1 cellular context compared by ENCODE assay signal in the genomic region with DNA sequence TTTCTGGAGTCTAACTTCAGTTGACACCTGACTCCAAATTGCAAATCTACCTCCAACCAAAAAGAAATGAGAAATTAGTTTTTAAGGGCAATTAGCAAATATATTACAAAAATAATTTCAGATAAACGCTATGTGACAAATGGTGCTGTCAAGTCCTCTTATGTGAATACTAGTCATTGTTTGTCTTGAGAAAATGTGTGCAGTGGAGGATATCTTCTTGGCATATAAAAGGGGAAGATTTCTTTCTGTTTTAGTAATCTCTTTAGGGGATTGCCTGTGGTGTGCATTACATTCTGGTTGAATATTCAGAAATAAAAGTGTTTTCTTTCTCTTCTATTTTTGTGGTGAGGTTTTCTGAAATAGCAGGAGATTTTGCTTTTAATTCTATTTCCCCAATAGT.
TF ChIP-seq lines count a peak whose summit lies in the region.

No MANE protein-coding gene starts in this region.

TF ChIP-seq in GM12878, 131 proteins besides CTCF, POLR2A, EP300 and RAD21 (continued from another document):
- TF ChIP-seq, protein P1, sequence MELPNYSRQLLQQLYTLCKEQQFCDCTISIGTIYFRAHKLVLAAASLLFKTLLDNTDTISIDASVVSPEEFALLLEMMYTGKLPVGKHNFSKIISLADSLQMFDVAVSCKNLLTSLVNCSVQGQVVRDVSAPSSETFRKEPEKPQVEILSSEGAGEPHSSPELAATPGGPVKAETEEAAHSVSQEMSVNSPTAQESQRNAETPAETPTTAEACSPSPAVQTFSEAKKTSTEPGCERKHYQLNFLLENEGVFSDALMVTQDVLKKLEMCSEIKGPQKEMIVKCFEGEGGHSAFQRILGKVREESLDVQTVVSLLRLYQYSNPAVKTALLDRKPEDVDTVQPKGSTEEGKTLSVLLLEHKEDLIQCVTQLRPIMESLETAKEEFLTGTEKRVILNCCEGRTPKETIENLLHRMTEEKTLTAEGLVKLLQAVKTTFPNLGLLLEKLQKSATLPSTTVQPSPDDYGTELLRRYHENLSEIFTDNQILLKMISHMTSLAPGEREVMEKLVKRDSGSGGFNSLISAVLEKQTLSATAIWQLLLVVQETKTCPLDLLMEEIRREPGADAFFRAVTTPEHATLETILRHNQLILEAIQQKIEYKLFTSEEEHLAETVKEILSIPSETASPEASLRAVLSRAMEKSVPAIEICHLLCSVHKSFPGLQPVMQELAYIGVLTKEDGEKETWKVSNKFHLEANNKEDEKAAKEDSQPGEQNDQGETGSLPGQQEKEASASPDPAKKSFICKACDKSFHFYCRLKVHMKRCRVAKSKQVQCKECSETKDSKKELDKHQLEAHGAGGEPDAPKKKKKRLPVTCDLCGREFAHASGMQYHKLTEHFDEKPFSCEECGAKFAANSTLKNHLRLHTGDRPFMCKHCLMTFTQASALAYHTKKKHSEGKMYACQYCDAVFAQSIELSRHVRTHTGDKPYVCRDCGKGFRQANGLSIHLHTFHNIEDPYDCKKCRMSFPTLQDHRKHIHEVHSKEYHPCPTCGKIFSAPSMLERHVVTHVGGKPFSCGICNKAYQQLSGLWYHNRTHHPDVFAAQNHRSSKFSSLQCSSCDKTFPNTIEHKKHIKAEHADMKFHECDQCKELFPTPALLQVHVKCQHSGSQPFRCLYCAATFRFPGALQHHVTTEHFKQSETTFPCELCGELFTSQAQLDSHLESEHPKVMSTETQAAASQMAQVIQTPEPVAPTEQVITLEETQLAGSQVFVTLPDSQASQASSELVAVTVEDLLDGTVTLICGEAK (IDR thresholded peaks at IDR 0.05; ENCODE audit: borderline replicate concordance), result no peak
- TF ChIP-seq BACH1 (IDR thresholded peaks at IDR 0.05; ENCODE audit: borderline replicate concordance) (no peak), SRF (IDR thresholded peaks at IDR 0.05; ENCODE audit: low read depth in 2 of 2, low read length in 2 of 2) (no peak), CREB1 (IDR thresholded peaks at IDR 0.05; ENCODE audit: low read depth) (no peak), RB1 (IDR thresholded peaks at IDR 0.05; ENCODE audit: borderline replicate concordance) (no peak), SP1 (IDR thresholded peaks at IDR 0.05; ENCODE audit: low read depth, low read length) (no peak), ZSCAN29 (IDR thresholded peaks at IDR 0.05) (no peak), ESRRA (IDR thresholded peaks at IDR 0.05; ENCODE audit: low read length) (no peak), CBFB (IDR thresholded peaks at IDR 0.05; ENCODE audit: low read depth) (0 out of 2 replicates have a peak, but pooled peaks have one; percentile 31), POU2F2 (IDR thresholded peaks at IDR 0.05; ENCODE audit: borderline replicate concordance, low read depth, low read length) (no peak), ZNF207 (IDR thresholded peaks at IDR 0.05; ENCODE audit: borderline replicate concordance) (no peak)
- TF ChIP-seq, protein P2, sequence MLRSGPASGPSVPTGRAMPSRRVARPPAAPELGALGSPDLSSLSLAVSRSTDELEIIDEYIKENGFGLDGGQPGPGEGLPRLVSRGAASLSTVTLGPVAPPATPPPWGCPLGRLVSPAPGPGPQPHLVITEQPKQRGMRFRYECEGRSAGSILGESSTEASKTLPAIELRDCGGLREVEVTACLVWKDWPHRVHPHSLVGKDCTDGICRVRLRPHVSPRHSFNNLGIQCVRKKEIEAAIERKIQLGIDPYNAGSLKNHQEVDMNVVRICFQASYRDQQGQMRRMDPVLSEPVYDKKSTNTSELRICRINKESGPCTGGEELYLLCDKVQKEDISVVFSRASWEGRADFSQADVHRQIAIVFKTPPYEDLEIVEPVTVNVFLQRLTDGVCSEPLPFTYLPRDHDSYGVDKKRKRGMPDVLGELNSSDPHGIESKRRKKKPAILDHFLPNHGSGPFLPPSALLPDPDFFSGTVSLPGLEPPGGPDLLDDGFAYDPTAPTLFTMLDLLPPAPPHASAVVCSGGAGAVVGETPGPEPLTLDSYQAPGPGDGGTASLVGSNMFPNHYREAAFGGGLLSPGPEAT (IDR thresholded peaks at IDR 0.05; ENCODE audit: low read depth), result peak; percentile 77; the same call in 1 of the 2 replicates
- TF ChIP-seq, protein P3, sequence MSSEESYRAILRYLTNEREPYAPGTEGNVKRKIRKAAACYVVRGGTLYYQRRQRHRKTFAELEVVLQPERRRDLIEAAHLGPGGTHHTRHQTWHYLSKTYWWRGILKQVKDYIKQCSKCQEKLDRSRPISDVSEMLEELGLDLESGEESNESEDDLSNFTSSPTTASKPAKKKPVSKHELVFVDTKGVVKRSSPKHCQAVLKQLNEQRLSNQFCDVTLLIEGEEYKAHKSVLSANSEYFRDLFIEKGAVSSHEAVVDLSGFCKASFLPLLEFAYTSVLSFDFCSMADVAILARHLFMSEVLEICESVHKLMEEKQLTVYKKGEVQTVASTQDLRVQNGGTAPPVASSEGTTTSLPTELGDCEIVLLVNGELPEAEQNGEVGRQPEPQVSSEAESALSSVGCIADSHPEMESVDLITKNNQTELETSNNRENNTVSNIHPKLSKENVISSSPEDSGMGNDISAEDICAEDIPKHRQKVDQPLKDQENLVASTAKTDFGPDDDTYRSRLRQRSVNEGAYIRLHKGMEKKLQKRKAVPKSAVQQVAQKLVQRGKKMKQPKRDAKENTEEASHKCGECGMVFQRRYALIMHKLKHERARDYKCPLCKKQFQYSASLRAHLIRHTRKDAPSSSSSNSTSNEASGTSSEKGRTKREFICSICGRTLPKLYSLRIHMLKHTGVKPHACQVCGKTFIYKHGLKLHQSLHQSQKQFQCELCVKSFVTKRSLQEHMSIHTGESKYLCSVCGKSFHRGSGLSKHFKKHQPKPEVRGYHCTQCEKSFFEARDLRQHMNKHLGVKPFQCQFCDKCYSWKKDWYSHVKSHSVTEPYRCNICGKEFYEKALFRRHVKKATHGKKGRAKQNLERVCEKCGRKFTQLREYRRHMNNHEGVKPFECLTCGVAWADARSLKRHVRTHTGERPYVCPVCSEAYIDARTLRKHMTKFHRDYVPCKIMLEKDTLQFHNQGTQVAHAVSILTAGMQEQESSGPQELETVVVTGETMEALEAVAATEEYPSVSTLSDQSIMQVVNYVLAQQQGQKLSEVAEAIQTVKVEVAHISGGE (CRISPR knock-in tag; IDR thresholded peaks at IDR 0.05), result no peak
- TF ChIP-seq, protein P4, sequence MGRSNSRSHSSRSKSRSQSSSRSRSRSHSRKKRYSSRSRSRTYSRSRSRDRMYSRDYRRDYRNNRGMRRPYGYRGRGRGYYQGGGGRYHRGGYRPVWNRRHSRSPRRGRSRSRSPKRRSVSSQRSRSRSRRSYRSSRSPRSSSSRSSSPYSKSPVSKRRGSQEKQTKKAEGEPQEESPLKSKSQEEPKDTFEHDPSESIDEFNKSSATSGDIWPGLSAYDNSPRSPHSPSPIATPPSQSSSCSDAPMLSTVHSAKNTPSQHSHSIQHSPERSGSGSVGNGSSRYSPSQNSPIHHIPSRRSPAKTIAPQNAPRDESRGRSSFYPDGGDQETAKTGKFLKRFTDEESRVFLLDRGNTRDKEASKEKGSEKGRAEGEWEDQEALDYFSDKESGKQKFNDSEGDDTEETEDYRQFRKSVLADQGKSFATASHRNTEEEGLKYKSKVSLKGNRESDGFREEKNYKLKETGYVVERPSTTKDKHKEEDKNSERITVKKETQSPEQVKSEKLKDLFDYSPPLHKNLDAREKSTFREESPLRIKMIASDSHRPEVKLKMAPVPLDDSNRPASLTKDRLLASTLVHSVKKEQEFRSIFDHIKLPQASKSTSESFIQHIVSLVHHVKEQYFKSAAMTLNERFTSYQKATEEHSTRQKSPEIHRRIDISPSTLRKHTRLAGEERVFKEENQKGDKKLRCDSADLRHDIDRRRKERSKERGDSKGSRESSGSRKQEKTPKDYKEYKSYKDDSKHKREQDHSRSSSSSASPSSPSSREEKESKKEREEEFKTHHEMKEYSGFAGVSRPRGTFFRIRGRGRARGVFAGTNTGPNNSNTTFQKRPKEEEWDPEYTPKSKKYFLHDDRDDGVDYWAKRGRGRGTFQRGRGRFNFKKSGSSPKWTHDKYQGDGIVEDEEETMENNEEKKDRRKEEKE (IDR thresholded peaks at IDR 0.05), result no peak
